ENCODE assay signal across 8 cellular contexts in the genomic region with DNA sequence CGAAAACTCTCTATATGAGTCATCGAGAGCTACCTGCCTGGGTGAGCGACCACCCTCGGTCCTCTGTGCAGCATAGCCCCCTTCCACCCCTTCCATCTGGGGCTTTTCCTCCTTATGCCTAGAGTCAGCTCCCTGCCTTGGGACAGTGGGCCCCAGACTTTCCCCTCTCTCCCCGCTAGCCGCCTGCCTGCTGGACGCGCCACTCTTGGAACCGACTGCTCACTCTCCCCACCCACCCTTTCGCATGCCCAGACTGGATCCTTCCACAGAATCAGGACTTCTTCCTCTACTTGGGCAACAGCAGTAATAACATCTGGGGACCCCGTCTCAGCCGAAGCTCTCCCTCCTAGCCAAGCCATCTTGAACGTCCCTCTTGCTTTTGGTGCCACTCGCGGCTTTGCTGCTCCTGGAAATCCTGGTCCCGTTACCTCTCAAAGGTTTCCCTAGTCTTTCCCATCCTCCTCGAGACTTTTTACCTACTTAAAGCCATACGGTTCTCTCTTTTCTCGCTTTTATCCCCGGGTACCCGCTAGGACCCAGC. TPM values are rescaled to one million over a fixed set of nuclear protein-coding genes. Genes with fewer than 3 reads are reported as not detected.
DNase-seq lines count a peak whose midpoint lies in the region; ATAC-seq, FAIRE-seq and TF ChIP-seq lines count a peak whose summit lies in the region.

No MANE protein-coding gene starts in this region.

- H3K9me3 ChIP-seq in ES-I3 (ENCODE audit: control insufficient read depth, insufficient read depth, low read length) (no peaks in the 10 kb centered on the region), K562 (replicated peaks; ENCODE audit: control insufficient read depth, insufficient read depth, low read depth, low read length) (no peaks in the 10 kb centered on the region), keratinocyte (ENCODE audit: control insufficient read depth, low read depth, low read length) (no peaks in the 10 kb centered on the region), subcutaneous abdominal adipose tissue (ENCODE audit: control insufficient read depth in 5 of 5, low read length in 5 of 5) (no peaks in the 10 kb centered on the region)

- peaks cover 55% of the 10 kb centered on the region for H3K79me2 ChIP-seq in K562 (ENCODE audit: control insufficient read depth, insufficient read depth, low read length)
- peaks cover 21% of the 10 kb centered on the region for H3K79me2 ChIP-seq in keratinocyte (ENCODE audit: control insufficient read depth, insufficient read depth, low read length)

- H3K4me2 ChIP-seq in K562 (ENCODE audit: insufficient read depth, low read length) (peak overlapping the region; percentile 98), keratinocyte (ENCODE audit: control insufficient read depth, extremely low read depth, insufficient read depth, low read depth, low read length) (peak overlapping the region; percentile 95)

- peak; percentile 40 to 71 for DNase-seq in Kasumi-1 (lab: John Stamatoyannopoulos, UW)
- DNase-seq in K562 (ENCODE audit: extremely low read depth in 1 of 4, low spot score in 3 of 4) = peak in 2 of 4 experiments; percentile 33 to 35
- DNase-seq in keratinocyte (ENCODE audit: low read depth, low spot score) = no peak
- no peak for DNase-seq in NCI-H2029 treated with DMSO at 0.1 percent for 48 hours (lab: John Stamatoyannopoulos, UW)
- no peak for DNase-seq in NCI-H774 (lab: John Stamatoyannopoulos, UW)

- CTCF ChIA-PET in K562 (lab: Yijun Ruan, JAX; ENCODE audit: low intra/inter-chr PET ratio) = no interaction called here

- H3K4me1 ChIP-seq in ES-I3 (ENCODE audit: insufficient read depth, low read length) (peaks cover 9% of the 10 kb centered on the region), K562 (replicated peaks in 1 of 2; ENCODE audit: control insufficient read depth in 2 of 2, insufficient read depth in 2 of 2, low read length in 2 of 2) (peaks cover 31 to 44% of the 10 kb centered on the region in 2 experiments), keratinocyte (ENCODE audit: control insufficient read depth, extremely low read depth, insufficient read depth, low read length) (peaks cover 21% of the 10 kb centered on the region), subcutaneous abdominal adipose tissue (ENCODE audit: control insufficient read depth in 5 of 5, insufficient read depth in 5 of 5, low read length in 5 of 5) (peaks cover 18 to 68% (median 59%) of the 10 kb centered on the region in 5 donors)

- TF ChIP-seq CTCF in K562 (IDR thresholded peaks at IDR 0.05 in 2 of 3, conservative IDR thresholded peaks at IDR 0.05 in 1 of 3; ENCODE audit: insufficient read depth in 2 of 3, low read depth in 1 of 3, low read length in 3 of 3) (no peak), keratinocyte (optimal IDR thresholded peaks at IDR 0.05 in 1 of 3, IDR thresholded peaks at IDR 0.05 in 1 of 3, conservative IDR thresholded peaks at IDR 0.05 in 1 of 3; ENCODE audit: extremely low read depth in 1 of 3, insufficient read depth in 2 of 3, low read length in 3 of 3) (no peak)

- TF ChIP-seq EP300 in K562 (IDR thresholded peaks at IDR 0.05; ENCODE audit: low read length) = no peak

- peak; percentile 2 for ATAC-seq in K562
- ATAC-seq in HG02642 (IDR thresholded peaks at IDR 0.05; ENCODE audit: poor library complexity, unreplicated experiment) = no peak

- H3K4me3 ChIP-seq in K562 = peak overlapping the region; percentile 92
- H3K4me3 ChIP-seq in keratinocyte (ENCODE audit: control insufficient read depth in 2 of 3, extremely low read depth in 1 of 3, insufficient read depth in 2 of 3, low read depth in 1 of 3, low read length in 3 of 3) = peak overlapping the region; percentile 83 to 96 (median 94)
- H3K4me3 ChIP-seq in subcutaneous abdominal adipose tissue (ENCODE audit: low read depth in 1 of 5, low read length in 5 of 5) = peak overlapping the region; percentile 90 to 98 (median 93)

- intact Hi-C loops in K562 (cut with micrococcal nuclease) = no loop called here

- peaks cover 21% of the 10 kb centered on the region for H3K36me3 ChIP-seq in ES-I3 (ENCODE audit: insufficient read depth, low read length)
- peaks cover 43% of the 10 kb centered on the region for H3K36me3 ChIP-seq in K562 (ENCODE audit: control insufficient read depth, insufficient read depth, low read length)
- H3K36me3 ChIP-seq in keratinocyte (ENCODE audit: control insufficient read depth in 2 of 2, extremely low read depth in 1 of 2, insufficient read depth in 2 of 2, low read length in 2 of 2) = peaks cover 26 to 27% of the 10 kb centered on the region in 2 experiments
- peaks cover 6 to 38% (median 34%) of the 10 kb centered on the region in 5 donors for H3K36me3 ChIP-seq in subcutaneous abdominal adipose tissue (ENCODE audit: control insufficient read depth in 5 of 5, insufficient read depth in 5 of 5, low read length in 5 of 5)

- no peak for TF ChIP-seq RAD21 in K562 (CRISPR knock-in tag; conservative IDR thresholded peaks at IDR 0.05 in 1 of 2, IDR thresholded peaks at IDR 0.05 in 1 of 2)

- H2AFZ ChIP-seq in K562 (ENCODE audit: low read depth, low read length) = peak overlapping the region; percentile 34; the same call in 1 of the 2 replicates
- H2AFZ ChIP-seq in keratinocyte (ENCODE audit: control insufficient read depth, low read length) = peak overlapping the region; percentile 66

- BruUV-seq in K562 (replicated peaks; lab: Mats Ljungman, UMichigan) = no TSS peak

- no peak; the same call in 1 of the 2 replicates for TF ChIP-seq POLR2A in K562 (conservative IDR thresholded peaks at IDR 0.05)

- in situ Hi-C loops in K562 (cut with MboI) = loop anchor here (5.0 to 10.0 kb wide), 2 partner anchors 59 to 336 kb away; a partner anchor contains a TSS

- H4K20me1 ChIP-seq in K562 (replicated peaks; ENCODE audit: control insufficient read depth, insufficient read depth, low read length) (peaks cover 5% of the 10 kb centered on the region), keratinocyte (ENCODE audit: control insufficient read depth, extremely low read depth, insufficient read depth, low read length) (no peaks in the 10 kb centered on the region)

- FAIRE-seq in K562 (lab: Jason Lieb, UNC) (no peak), keratinocyte (lab: Jason Lieb, UNC) (no peak)

- POLR2A ChIA-PET in K562 (lab: Yijun Ruan, JAX) = interaction anchor here (0.6 to 5.6 kb wide), 15 partner anchors 9 to 510 kb away, joined by 3 to 85 read pairs (median 7); a partner anchor contains a TSS

- H3K27ac ChIP-seq in K562 (ENCODE audit: extremely low read depth, low read depth, low read length) = peak overlapping the region; percentile 93
- H3K27ac ChIP-seq in keratinocyte (ENCODE audit: control insufficient read depth, insufficient read depth, low read length) = peak overlapping the region; percentile 86
- peak overlapping the region; percentile 95 for H3K27ac ChIP-seq in subcutaneous abdominal adipose tissue (ENCODE audit: low read depth, low read length)

- H3K27me3 ChIP-seq in K562 (ENCODE audit: control insufficient read depth in 2 of 2, insufficient read depth in 2 of 2, low read length in 2 of 2) = no peaks in the 10 kb centered on the region
- no peaks in the 10 kb centered on the region for H3K27me3 ChIP-seq in keratinocyte (ENCODE audit: control insufficient read depth, extremely low read depth, insufficient read depth, low read length)
- no peaks in the 10 kb centered on the region for H3K27me3 ChIP-seq in subcutaneous abdominal adipose tissue (ENCODE audit: control insufficient read depth in 5 of 5, insufficient read depth in 4 of 5, low read length in 5 of 5)

- peaks cover 6% of the 10 kb centered on the region for H3K9me1 ChIP-seq in K562 (ENCODE audit: control insufficient read depth, insufficient read depth, low read length)
- H3K9me1 ChIP-seq in keratinocyte (ENCODE audit: control insufficient read depth, extremely low read depth, insufficient read depth, low read length) = no peaks in the 10 kb centered on the region

- WGBS in K562 (ENCODE audit: insufficient coverage, low coverage, missing lambda C conversion rate) = 0% methylated on average over 21 of the region's 21 CpGs

- dilution Hi-C loops in keratinocyte (cut with MboI; ENCODE audit: extremely low pct_ligation_motif_present, low sequenced_read_pairs) = loop anchor here (10.0 kb wide), 1 partner anchor 46 kb away; no protein-coding TSS in a partner anchor

- H3K9ac ChIP-seq in ES-I3 (ENCODE audit: low read depth, low read length) (peak overlapping the region; percentile 76), K562 (ENCODE audit: insufficient read depth in 1 of 2, low read depth in 2 of 2, low read length in 2 of 2) (peak overlapping the region; percentile 96 to 98), keratinocyte (ENCODE audit: control insufficient read depth, extremely low read depth, insufficient read depth, low read length) (peak overlapping the region; percentile 91), subcutaneous abdominal adipose tissue (ENCODE audit: low read length in 5 of 5) (peak overlapping the region; percentile 73 to 92 (median 84))

RNA-seq across cellular contexts. Expression of a gene that starts 0.7 kb away (rescaled TPM):
- total RNA-seq in K562 (2011; cell fraction: chromatin; rRNA removed; ENCODE audit: low replicate concordance) = 495 and 946 TPM in 2 replicates
- 651 and 665 TPM in 2 replicates for total RNA-seq in K562 (2011; cell fraction: nucleolus; rRNA removed)
- total RNA-seq in K562 (2011; cell fraction: nucleoplasm; rRNA removed) = 590 and 653 TPM in 2 replicates
- total RNA-seq in K562 (2014; rRNA removed) (176 and 237 TPM in 2 replicates), K562 (2014; rRNA removed; fragmentation: Illumina TruSeq; extraction: Trizol) (113 and 132 TPM in 2 replicates), K562 (2015; rRNA removed; fragmentation: Illumina TruSeq; extraction: Trizol) (132 and 133 TPM in 2 replicates), K562 (2021) (237 and 251 TPM in 2 replicates)
- polyA plus RNA-seq in K562 (2011; rRNA removed) (164 and 228 TPM in 2 replicates), K562 (2014; fragmentation: Illumina TruSeq; extraction: Trizol) (396 and 420 TPM in 2 replicates), K562 (2014; fragmentation: Nextera tagmentation; extraction: Ambion mirVana) (100 to 1,000 TPM; 156 to 194 TPM), K562 (2014; rRNA removed) (146 and 160 TPM in 2 replicates), keratinocyte (140 to 205 TPM (median 141 TPM) in 3 replicates)
- 207 and 344 TPM in 2 replicates for polyA plus RNA-seq in K562 (2011; cell fraction: cytosol; rRNA removed)
- 429 and 469 TPM in 2 replicates for polyA plus RNA-seq in K562 (2011; cell fraction: nucleus; rRNA removed)
- polyA plus RNA-seq in K562 (2012) = 168 and 357 TPM in 2 replicates
- polyA minus RNA-seq in K562 (2011; rRNA and poly(A)+ RNA removed) = 245 and 274 TPM in 2 replicates
- polyA minus RNA-seq in K562 (2011; cell fraction: cytosol; rRNA and poly(A)+ RNA removed) = 212 and 259 TPM in 2 replicates
- 126 and 169 TPM in 2 replicates for polyA minus RNA-seq in K562 (2011; cell fraction: nucleus; rRNA and poly(A)+ RNA removed)
- 14.0 TPM for polyA plus RNA-seq in keratinocyte (2011; ENCODE audit: low read depth)
- 64.9 and 65.2 TPM in 2 replicates for polyA plus RNA-seq in keratinocyte (2011; cell fraction: cytosol; rRNA removed)
- 375 and 378 TPM in 2 replicates for polyA plus RNA-seq in keratinocyte (2011; cell fraction: nucleus; rRNA removed)
- polyA plus RNA-seq in keratinocyte (2012; ENCODE audit: low replicate concordance) = 47.7 and 113 TPM in 2 replicates
- polyA minus RNA-seq in keratinocyte = 263 to 371 TPM (median 328 TPM) in 3 replicates
- polyA minus RNA-seq in keratinocyte (2011; cell fraction: cytosol; rRNA and poly(A)+ RNA removed) = 167 TPM
- 386 and 463 TPM in 2 replicates for polyA minus RNA-seq in keratinocyte (2011; cell fraction: nucleus; rRNA and poly(A)+ RNA removed)

RNA-seq across cellular contexts. Expression of a gene that starts 10.7 kb away (rescaled TPM):
- 9.2 and 15.6 TPM in 2 replicates for total RNA-seq in K562 (2011; cell fraction: chromatin; rRNA removed; ENCODE audit: low replicate concordance)
- 12.5 and 14.0 TPM in 2 replicates for total RNA-seq in K562 (2011; cell fraction: nucleolus; rRNA removed)
- total RNA-seq in K562 (2011; cell fraction: nucleoplasm; rRNA removed) = 16.0 and 23.7 TPM in 2 replicates
- total RNA-seq in K562 (2014; rRNA removed) (2.2 and 2.3 TPM in 2 replicates), K562 (2014; rRNA removed; fragmentation: Illumina TruSeq; extraction: Trizol) (2.4 and 2.7 TPM in 2 replicates), K562 (2015; rRNA removed; fragmentation: Illumina TruSeq; extraction: Trizol) (3.0 and 3.8 TPM in 2 replicates), K562 (2021) (3.3 and 4.1 TPM in 2 replicates)
- polyA plus RNA-seq in K562 (2011; rRNA removed) (1.0 and 1.1 TPM in 2 replicates), K562 (2014; fragmentation: Illumina TruSeq; extraction: Trizol) (1.6 and 1.9 TPM in 2 replicates), K562 (2014; fragmentation: Nextera tagmentation; extraction: Ambion mirVana) (under 1 TPM; 0.31 to 0.46 TPM), K562 (2014; rRNA removed) (1.4 and 1.7 TPM in 2 replicates), keratinocyte (0.81 to 1.0 TPM (median 0.85 TPM) in 3 replicates)
- 1.1 and 1.5 TPM in 2 replicates for polyA plus RNA-seq in K562 (2011; cell fraction: cytosol; rRNA removed)
- 3.3 and 4.3 TPM in 2 replicates for polyA plus RNA-seq in K562 (2011; cell fraction: nucleus; rRNA removed)
- 1.9 and 2.8 TPM in 2 replicates for polyA plus RNA-seq in K562 (2012)
- polyA minus RNA-seq in K562 (2011; rRNA and poly(A)+ RNA removed) = 5.3 and 6.2 TPM in 2 replicates
- 0.95 and 1.5 TPM in 2 replicates for polyA minus RNA-seq in K562 (2011; cell fraction: cytosol; rRNA and poly(A)+ RNA removed)
- polyA minus RNA-seq in K562 (2011; cell fraction: nucleus; rRNA and poly(A)+ RNA removed) = 9.2 and 17.8 TPM in 2 replicates
- polyA plus RNA-seq in keratinocyte (2011; ENCODE audit: low read depth) = 0.89 TPM
- polyA plus RNA-seq in keratinocyte (2011; cell fraction: cytosol; rRNA removed) = 0.43 and 0.44 TPM in 2 replicates
- 1.1 and 1.2 TPM in 2 replicates for polyA plus RNA-seq in keratinocyte (2011; cell fraction: nucleus; rRNA removed)
- 1.0 and 1.2 TPM in 2 replicates for polyA plus RNA-seq in keratinocyte (2012; ENCODE audit: low replicate concordance)
- 0.96 to 3.8 TPM (median 3.7 TPM) in 3 replicates for polyA minus RNA-seq in keratinocyte
- polyA minus RNA-seq in keratinocyte (2011; cell fraction: cytosol; rRNA and poly(A)+ RNA removed) = 0.58 TPM
- 0.95 and 1.2 TPM in 2 replicates for polyA minus RNA-seq in keratinocyte (2011; cell fraction: nucleus; rRNA and poly(A)+ RNA removed)

RNA-seq across cellular contexts. Expression of a gene that starts 12.3 kb away (rescaled TPM):
- total RNA-seq in K562 (2011; cell fraction: chromatin; rRNA removed; ENCODE audit: low replicate concordance) = 471 and 502 TPM in 2 replicates
- 714 and 769 TPM in 2 replicates for total RNA-seq in K562 (2011; cell fraction: nucleolus; rRNA removed)
- total RNA-seq in K562 (2011; cell fraction: nucleoplasm; rRNA removed) = 1,389 and 2,616 TPM in 2 replicates
- total RNA-seq in K562 (2014; rRNA removed) (4,680 and 5,042 TPM in 2 replicates), K562 (2014; rRNA removed; fragmentation: Illumina TruSeq; extraction: Trizol) (4,828 and 4,834 TPM in 2 replicates), K562 (2015; rRNA removed; fragmentation: Illumina TruSeq; extraction: Trizol) (4,355 and 4,529 TPM in 2 replicates), K562 (2021) (3,403 and 3,805 TPM in 2 replicates)
- polyA plus RNA-seq in K562 (2011; rRNA removed) (9,327 and 10,494 TPM in 2 replicates), K562 (2014; fragmentation: Illumina TruSeq; extraction: Trizol) (5,551 and 5,604 TPM in 2 replicates), K562 (2014; fragmentation: Nextera tagmentation; extraction: Ambion mirVana) (over 10,000 TPM; 10,697 to 11,276 TPM), K562 (2014; rRNA removed) (6,115 and 7,868 TPM in 2 replicates), keratinocyte (7,566 to 10,481 TPM (median 10,062 TPM) in 3 replicates)
- 7,179 and 13,806 TPM in 2 replicates for polyA plus RNA-seq in K562 (2011; cell fraction: cytosol; rRNA removed)
- polyA plus RNA-seq in K562 (2011; cell fraction: nucleus; rRNA removed) = 2,948 and 5,202 TPM in 2 replicates
- 7,782 and 11,481 TPM in 2 replicates for polyA plus RNA-seq in K562 (2012)
- 1,996 and 2,558 TPM in 2 replicates for polyA minus RNA-seq in K562 (2011; rRNA and poly(A)+ RNA removed)
- 912 and 1,093 TPM in 2 replicates for polyA minus RNA-seq in K562 (2011; cell fraction: cytosol; rRNA and poly(A)+ RNA removed)
- 197 and 533 TPM in 2 replicates for polyA minus RNA-seq in K562 (2011; cell fraction: nucleus; rRNA and poly(A)+ RNA removed)
- 3,262 TPM for polyA plus RNA-seq in keratinocyte (2011; ENCODE audit: low read depth)
- polyA plus RNA-seq in keratinocyte (2011; cell fraction: cytosol; rRNA removed) = 13,641 and 15,426 TPM in 2 replicates
- polyA plus RNA-seq in keratinocyte (2011; cell fraction: nucleus; rRNA removed) = 4,005 and 4,039 TPM in 2 replicates
- polyA plus RNA-seq in keratinocyte (2012; ENCODE audit: low replicate concordance) = 7,260 and 8,127 TPM in 2 replicates
- 1,408 to 2,195 TPM (median 1,503 TPM) in 3 replicates for polyA minus RNA-seq in keratinocyte
- polyA minus RNA-seq in keratinocyte (2011; cell fraction: cytosol; rRNA and poly(A)+ RNA removed) = 1,298 TPM
- polyA minus RNA-seq in keratinocyte (2011; cell fraction: nucleus; rRNA and poly(A)+ RNA removed) = 272 and 374 TPM in 2 replicates

RNA-seq across cellular contexts. Expression of a gene that starts 23.6 kb away (rescaled TPM):
- 35.1 and 55.9 TPM in 2 replicates for total RNA-seq in K562 (2011; cell fraction: chromatin; rRNA removed; ENCODE audit: low replicate concordance)
- total RNA-seq in K562 (2011; cell fraction: nucleolus; rRNA removed) = 41.3 and 44.7 TPM in 2 replicates
- total RNA-seq in K562 (2011; cell fraction: nucleoplasm; rRNA removed) = 39.9 and 49.7 TPM in 2 replicates
- 67.3 and 70.7 TPM in 2 replicates for total RNA-seq in K562 (2014; rRNA removed)
- total RNA-seq in K562 (2014; rRNA removed; fragmentation: Illumina TruSeq; extraction: Trizol) = 32.9 and 42.8 TPM in 2 replicates
- total RNA-seq in K562 (2015; rRNA removed; fragmentation: Illumina TruSeq; extraction: Trizol) = 65.2 and 69.4 TPM in 2 replicates
- 77.3 and 95.4 TPM in 2 replicates for total RNA-seq in K562 (2021)
- 65.7 and 66.5 TPM in 2 replicates for polyA plus RNA-seq in K562 (2011; rRNA removed)
- polyA plus RNA-seq in K562 (2011; cell fraction: cytosol; rRNA removed) = 64.6 and 71.6 TPM in 2 replicates
- 40.3 and 43.8 TPM in 2 replicates for polyA plus RNA-seq in K562 (2011; cell fraction: nucleus; rRNA removed)
- polyA plus RNA-seq in K562 (2012) = 67.7 and 86.1 TPM in 2 replicates
- polyA plus RNA-seq in K562 (2014; fragmentation: Illumina TruSeq; extraction: Trizol) = 55.7 and 65.2 TPM in 2 replicates
- polyA plus RNA-seq in K562 (2014; fragmentation: Nextera tagmentation; extraction: Ambion mirVana) = 10 to 100 TPM; 48.2 to 68.6 TPM
- 69.7 and 75.5 TPM in 2 replicates for polyA plus RNA-seq in K562 (2014; rRNA removed)
- polyA minus RNA-seq in K562 (2011; rRNA and poly(A)+ RNA removed) = 29.8 and 36.9 TPM in 2 replicates
- 14.5 and 23.7 TPM in 2 replicates for polyA minus RNA-seq in K562 (2011; cell fraction: cytosol; rRNA and poly(A)+ RNA removed)
- 14.0 and 19.5 TPM in 2 replicates for polyA minus RNA-seq in K562 (2011; cell fraction: nucleus; rRNA and poly(A)+ RNA removed)
- polyA plus RNA-seq in keratinocyte = 42.3 to 44.9 TPM (median 44.9 TPM) in 3 replicates
- polyA plus RNA-seq in keratinocyte (2011; ENCODE audit: low read depth) = 13.2 TPM
- 27.5 and 46.7 TPM in 2 replicates for polyA plus RNA-seq in keratinocyte (2011; cell fraction: cytosol; rRNA removed)
- polyA plus RNA-seq in keratinocyte (2011; cell fraction: nucleus; rRNA removed) = 15.4 and 19.3 TPM in 2 replicates
- 10.7 and 62.3 TPM in 2 replicates for polyA plus RNA-seq in keratinocyte (2012; ENCODE audit: low replicate concordance)
- 15.8 to 39.8 TPM (median 21.1 TPM) in 3 replicates for polyA minus RNA-seq in keratinocyte
- polyA minus RNA-seq in keratinocyte (2011; cell fraction: cytosol; rRNA and poly(A)+ RNA removed) = 25.9 TPM
- polyA minus RNA-seq in keratinocyte (2011; cell fraction: nucleus; rRNA and poly(A)+ RNA removed) = 3.8 and 4.3 TPM in 2 replicates

RNA-seq across cellular contexts. Expression of a gene that starts 24.4 kb away (rescaled TPM):
- total RNA-seq in K562 (2011; cell fraction: chromatin; rRNA removed; ENCODE audit: low replicate concordance) = 443 and 498 TPM in 2 replicates
- total RNA-seq in K562 (2011; cell fraction: nucleolus; rRNA removed) = 275 and 278 TPM in 2 replicates
- 263 and 304 TPM in 2 replicates for total RNA-seq in K562 (2011; cell fraction: nucleoplasm; rRNA removed)
- total RNA-seq in K562 (2014; rRNA removed) (740 and 811 TPM in 2 replicates), K562 (2014; rRNA removed; fragmentation: Illumina TruSeq; extraction: Trizol) (547 and 561 TPM in 2 replicates), K562 (2015; rRNA removed; fragmentation: Illumina TruSeq; extraction: Trizol) (712 TPM in 2 replicates), K562 (2021) (463 and 470 TPM in 2 replicates)
- polyA plus RNA-seq in K562 (2011; rRNA removed) (650 and 925 TPM in 2 replicates), K562 (2014; fragmentation: Illumina TruSeq; extraction: Trizol) (777 and 884 TPM in 2 replicates), K562 (2014; fragmentation: Nextera tagmentation; extraction: Ambion mirVana) (100 to 1,000 TPM; 230 to 303 TPM), K562 (2014; rRNA removed) (637 and 638 TPM in 2 replicates), keratinocyte (247 to 505 TPM (median 480 TPM) in 3 replicates)
- polyA plus RNA-seq in K562 (2011; cell fraction: cytosol; rRNA removed) = 274 and 376 TPM in 2 replicates
- polyA plus RNA-seq in K562 (2011; cell fraction: nucleus; rRNA removed) = 287 and 371 TPM in 2 replicates
- polyA plus RNA-seq in K562 (2012) = 289 and 533 TPM in 2 replicates
- polyA minus RNA-seq in K562 (2011; rRNA and poly(A)+ RNA removed) = 622 and 730 TPM in 2 replicates
- polyA minus RNA-seq in K562 (2011; cell fraction: cytosol; rRNA and poly(A)+ RNA removed) = 223 and 281 TPM in 2 replicates
- polyA minus RNA-seq in K562 (2011; cell fraction: nucleus; rRNA and poly(A)+ RNA removed) = 90.7 and 174 TPM in 2 replicates
- polyA plus RNA-seq in keratinocyte (2011; ENCODE audit: low read depth) = 147 TPM
- polyA plus RNA-seq in keratinocyte (2011; cell fraction: cytosol; rRNA removed) = 318 and 422 TPM in 2 replicates
- polyA plus RNA-seq in keratinocyte (2011; cell fraction: nucleus; rRNA removed) = 225 and 331 TPM in 2 replicates
- polyA plus RNA-seq in keratinocyte (2012; ENCODE audit: low replicate concordance) = 153 and 296 TPM in 2 replicates
- polyA minus RNA-seq in keratinocyte = 43.9 to 207 TPM (median 82.7 TPM) in 3 replicates
- 155 TPM for polyA minus RNA-seq in keratinocyte (2011; cell fraction: cytosol; rRNA and poly(A)+ RNA removed)
- polyA minus RNA-seq in keratinocyte (2011; cell fraction: nucleus; rRNA and poly(A)+ RNA removed) = 48.2 and 81.0 TPM in 2 replicates

Comparison
In these comparisons a context has a peak if more than half of its experiments do, and no peak if none do; other contexts are left out.
1. DNase-seq: peak in Kasumi-1 (2 of 2); none in keratinocyte (single experiment), NCI-H2029 treated with DMSO at 0.1 percent for 48 hours (single experiment) and NCI-H774 (single experiment).
2. Peak in every context shown above with its lines, with median percentiles within 50 percentile points of each other: H3K9ac ChIP-seq, H3K27ac ChIP-seq and H3K4me3 ChIP-seq.